ENCODE assay signal across 9 cellular contexts in genomic region chr1:44842763-44843655, GRCh38. TPM values are rescaled to one million over a fixed set of nuclear protein-coding genes. Genes with fewer than 3 reads are reported as not detected.
DNase-seq lines count a peak whose midpoint lies in the region; ATAC-seq and TF ChIP-seq lines count a peak whose summit lies in the region.
"Had no signal": no experiment of that assay in that cellular context is flagged by ENCODE, and none has a peak within 500 bp of the region (broad histone marks: within the 10 kb centered on the region; RNA-seq: fewer than 3 reads in every experiment).

Gene PTCH2 (minus strand): TSS chr1:44843253. CDS start chr1:44842932, 321 bp downstream.

- TF ChIP-seq CTCF in VCaP (conservative IDR thresholded peaks at IDR 0.05) = no peak
- TF ChIP-seq CTCF in epithelial cell of esophagus (IDR thresholded peaks at IDR 0.05; ENCODE audit: insufficient read depth, low read depth, low read length, missing control alignments) = no peak
- peak in 1 of 5 experiments; percentile 21 for TF ChIP-seq CTCF in tibial nerve (IDR thresholded peaks at IDR 0.05)

- ATAC-seq in HG02840 (IDR thresholded peaks at IDR 0.05; ENCODE audit: low FRiP score, unreplicated experiment) = no peak

- no peaks in the 10 kb centered on the region for H3K36me3 ChIP-seq in mesodermal cell (ENCODE audit: control insufficient read depth, insufficient read depth, low read length)
- no peaks in the 10 kb centered on the region for H3K36me3 ChIP-seq in tibial nerve

- no peaks in the 10 kb centered on the region for H3K27me3 ChIP-seq in tibial nerve

- peak in 1 of 2 donors; percentile 67 for TF ChIP-seq EP300 in tibial nerve (IDR thresholded peaks at IDR 0.05)

- DNase-seq in NCI-H2081 (lab: John Stamatoyannopoulos, UW) (peak; percentile 82 to 87), NCI-H2081 treated with DMSO at 0.1 percent for 48 hours (lab: John Stamatoyannopoulos, UW) (no peak), NCI-H1105 (lab: John Stamatoyannopoulos, UW) (peak; percentile 87), epithelial cell of esophagus (ENCODE audit: low read depth) (peak; percentile 39), tibial nerve (ENCODE audit: low spot score in 2 of 2) (peak; percentile 64 to 69)

- 2 to 3% methylated on average over 43 to 56 of the region's 75 CpGs for WGBS in mesodermal cell (ENCODE audit: insufficient coverage in 2 of 2), 2 experiments
- 2 to 3% methylated on average over 45 to 68 of the region's 75 CpGs for WGBS in tibial nerve, 2 donors

- no peaks in the 10 kb centered on the region for H3K4me1 ChIP-seq in mesodermal cell (ENCODE audit: control insufficient read depth, insufficient read depth, low read length, poor library complexity, severe bottlenecking)
- peaks cover 0 to 43% (median 5%) of the 10 kb centered on the region in 4 donors for H3K4me1 ChIP-seq in tibial nerve

- no peaks in the 10 kb centered on the region for H3K9me3 ChIP-seq in mesodermal cell (ENCODE audit: control insufficient read depth, low read length)
- H3K9me3 ChIP-seq in tibial nerve = no peaks in the 10 kb centered on the region

- H3K4me3 ChIP-seq in epithelial cell of esophagus (ENCODE audit: low read length) = peak within 1 kb of the TSS; percentile 35
- peak within 1 kb of the TSS; percentile 54 for H3K4me3 ChIP-seq in mesodermal cell (ENCODE audit: extremely low read depth, insufficient read depth, low read length, poor library complexity, severe bottlenecking)
- H3K4me3 ChIP-seq in tibial nerve = peak within 1 kb of the TSS; percentile 41 to 66 (median 60)

- peak in 1 of 2 donors; percentile 66 for TF ChIP-seq POLR2A in tibial nerve (IDR thresholded peaks at IDR 0.05)

- H3K27ac ChIP-seq in VCaP (peak within 1 kb of the TSS; percentile 47; the same call in 1 of the 2 replicates), mesodermal cell (ENCODE audit: low read depth, low read length, severe bottlenecking) (no peak within 1 kb of the TSS), tibial nerve (peak within 1 kb of the TSS; percentile 44 to 87 (median 86))
- H3K27ac ChIP-seq: C4-2B had no signal

RNA-seq across cellular contexts. Expression of gene PTCH2, which starts in this region (rescaled TPM):
- polyA plus RNA-seq in mesodermal cell (2013, experiment 1 of 2) = 2.7 TPM
- 6.1 TPM for polyA plus RNA-seq in mesodermal cell (2013, experiment 2 of 2)
- total RNA-seq in tibial nerve = 10 to 100 TPM in 2 of 4 donors, 1 to 10 TPM in 2; 6.6 to 13.4 (median 9.9) TPM
